In genomic region chr10:43859016-43859525, GRCh38 we compare ENCODE assay signal across 20 cellular contexts.
DNase-seq lines count a peak whose midpoint lies in the region; ATAC-seq, FAIRE-seq and TF ChIP-seq lines count a peak whose summit lies in the region.
"Had no signal": no experiment of that assay in that cellular context is flagged by ENCODE, and none has a peak within 500 bp of the region (broad histone marks: within the 10 kb centered on the region; RNA-seq: fewer than 3 reads in every experiment).

No MANE protein-coding gene starts in this region.

- peak overlapping the region; percentile 8 for H4K8ac ChIP-seq in mesenchymal stem cell (ENCODE audit: low read length)

- no peaks in the 10 kb centered on the region for H3K4me1 Mint-ChIP-seq in activated CD8-positive, alpha-beta memory T cell treated with anti-CD3 and anti-CD28 coated beads, Interleukin-2, amount 10 ng/mL, durations not matched to agents 7 days and 5 days
- no peaks in the 10 kb centered on the region for H3K4me1 Mint-ChIP-seq in neural progenitor cell
- H3K4me1 Mint-ChIP-seq: CD14-positive monocyte, GM23338 had no signal

- no peaks in the 10 kb centered on the region for H3K9me3 Mint-ChIP-seq in activated CD8-positive, alpha-beta memory T cell treated with anti-CD3 and anti-CD28 coated beads, Interleukin-2, amount 10 ng/mL, durations not matched to agents 7 days and 5 days (ENCODE audit: low read depth)
- no peaks in the 10 kb centered on the region for H3K9me3 Mint-ChIP-seq in neural progenitor cell
- H3K9me3 Mint-ChIP-seq: CD4-positive, alpha-beta memory T cell; GM23338; HFFc6 had no signal

- no peak overlapping the region for H3K27ac Mint-ChIP-seq in activated CD8-positive, alpha-beta memory T cell treated with anti-CD3 and anti-CD28 coated beads, Interleukin-2, amount 10 ng/mL, durations not matched to agents 7 days and 5 days
- H3K27ac Mint-ChIP-seq in neural progenitor cell: no peak overlapping the region
- H3K27ac Mint-ChIP-seq: CD14-positive monocyte; CD4-positive, alpha-beta memory T cell; GM23338; HFFc6 had no signal

- peak overlapping the region; percentile 14 for H4K91ac ChIP-seq in mesenchymal stem cell (ENCODE audit: low read length)

- DNase-seq in activated CD8-positive, alpha-beta memory T cell treated with anti-CD3 and anti-CD28 coated beads, Interleukin-2, amount 10 ng/mL, durations not matched to agents 7 days and 5 days: peak; percentile 19
- DNase-seq in activated CD8-positive, alpha-beta memory T cell treated with anti-CD3 and anti-CD28 coated beads, Interleukin-2, amount 50 U/mL, for 4 hours: no peak
- DNase-seq in A549 (ENCODE audit: low read depth in 1 of 2, low spot score in 1 of 2): no peak
- DNase-seq in dermis blood vessel endothelial cell: peak; percentile 58
- DNase-seq in mesenchymal stem cell: no peak
- DNase-seq in stimulated activated CD4-positive, alpha-beta T cell treated with anti-CD3 and anti-CD28 coated beads, Interleukin-4, amount 100 ng/mL, for 24 hours: no peak
- no peak for DNase-seq in stimulated activated naive CD4-positive, alpha-beta T cell (lab: John Stamatoyannopoulos, UW)
- no peak for DNase-seq in neural progenitor cell (ENCODE audit: low spot score)
- DNase-seq: CD4-positive, alpha-beta memory T cell; DMS153; DMS79 treated with DMSO at 0.1 percent for 48 hours; GF-D8; H7; HFFc6 had no signal

- no peak overlapping the region for H3K4me2 ChIP-seq in A549
- no peak overlapping the region for H3K4me2 ChIP-seq in mesenchymal stem cell (ENCODE audit: low read length, poor library complexity, severe bottlenecking)
- H3K4me2 ChIP-seq in neural progenitor cell: no peak overlapping the region
- H3K4me2 ChIP-seq: BLaER1, GM23338 had no signal

- TF ChIP-seq POLR2A in A549 (IDR thresholded peaks at IDR 0.05; ENCODE audit: low read length): no peak

- H3K36me3 ChIP-seq in mesenchymal stem cell (ENCODE audit: control insufficient read depth in 1 of 2, insufficient read depth in 2 of 2, low read depth in 1 of 2, low read length in 2 of 2): no peaks in the 10 kb centered on the region
- no peaks in the 10 kb centered on the region for H3K36me3 ChIP-seq in neural progenitor cell
- H3K36me3 ChIP-seq: BLaER1 had no signal

- peaks cover 0 to 5% of the 10 kb centered on the region in 2 experiments for H3K27me3 ChIP-seq in mesenchymal stem cell (ENCODE audit: control insufficient read depth in 1 of 2, insufficient read depth in 1 of 2, low read length in 2 of 2)
- H3K27me3 ChIP-seq in neural progenitor cell: no peaks in the 10 kb centered on the region
- H3K27me3 ChIP-seq: BLaER1 had no signal

- no peak overlapping the region for H3K9ac ChIP-seq in mesenchymal stem cell (ENCODE audit: low read length)
- H3K9ac ChIP-seq in neural progenitor cell: no peak overlapping the region
- H3K9ac ChIP-seq: BLaER1 had no signal

- H3K4me1 ChIP-seq in A549 (peaks cover 11% of the 10 kb centered on the region), mesenchymal stem cell (ENCODE audit: control insufficient read depth, insufficient read depth, low read depth, low read length) (peaks cover 24% of the 10 kb centered on the region), neural progenitor cell (no peaks in the 10 kb centered on the region)

- no peak for ATAC-seq in activated CD8-positive, alpha-beta memory T cell treated with anti-CD3 and anti-CD28 coated beads, Interleukin-2, amount 10 ng/mL, durations not matched to agents 7 days and 5 days
- ATAC-seq in A549: no peak
- ATAC-seq: GM23338, HCT116 had no signal

- H3F3A ChIP-seq in neural progenitor cell (ENCODE audit: low read depth): no peaks in the 10 kb centered on the region

- 31% methylated on average over 6 of the region's 6 CpGs for WGBS in A549 (ENCODE audit: missing lambda C conversion rate)
- WGBS in mesenchymal stem cell: 98% methylated on average over 6 of the region's 6 CpGs

- H3K27me3 Mint-ChIP-seq in activated CD8-positive, alpha-beta memory T cell treated with anti-CD3 and anti-CD28 coated beads, Interleukin-2, amount 10 ng/mL, durations not matched to agents 7 days and 5 days: peaks cover 2% of the 10 kb centered on the region
- H3K27me3 Mint-ChIP-seq in neural progenitor cell (ENCODE audit: insufficient read depth, low read depth): peaks cover 3% of the 10 kb centered on the region
- H3K27me3 Mint-ChIP-seq: CD4-positive, alpha-beta memory T cell had no signal

- no peak overlapping the region for H3K14ac ChIP-seq in mesenchymal stem cell (ENCODE audit: low read length in 2 of 2)

- peak overlapping the region; percentile 55 for H2BK15ac ChIP-seq in mesenchymal stem cell (ENCODE audit: low read depth, poor library complexity, severe bottlenecking)

- POLR2A ChIA-PET in A549 (lab: Yijun Ruan, JAX): no interaction called here

- H3K27ac ChIP-seq in A549 (no peak overlapping the region), mesenchymal stem cell (ENCODE audit: low read length, poor library complexity, severe bottlenecking) (no peak overlapping the region), neural progenitor cell (no peak overlapping the region)
- H3K27ac ChIP-seq: 22Rv1, BLaER1, HL-60 had no signal

- CTCF ChIA-PET in activated CD8-positive, alpha-beta memory T cell treated with anti-CD3 and anti-CD28 coated beads, Interleukin-2, amount 10 ng/mL, durations not matched to agents 7 days and 5 days (lab: Charles Lee): interaction anchor here (1.2 kb wide), 1 partner anchor 10 kb away, joined by 3 read pairs; no protein-coding TSS in a partner anchor
- CTCF ChIA-PET in A549 (lab: Yijun Ruan, JAX): no interaction called here

- no peak for FAIRE-seq in A549 (lab: Jason Lieb, UNC)

- H2AFZ ChIP-seq in mesenchymal stem cell (ENCODE audit: low read depth, low read length) (no peak overlapping the region), neural progenitor cell (replicated peaks) (no peak overlapping the region)
- H2AFZ ChIP-seq: GM23338 had no signal

- H2BK120ac ChIP-seq in mesenchymal stem cell (ENCODE audit: low read depth, low read length): no peak overlapping the region

- H3K36me3 Mint-ChIP-seq in activated CD8-positive, alpha-beta memory T cell treated with anti-CD3 and anti-CD28 coated beads, Interleukin-2, amount 10 ng/mL, durations not matched to agents 7 days and 5 days: no peaks in the 10 kb centered on the region
- no peaks in the 10 kb centered on the region for H3K36me3 Mint-ChIP-seq in neural progenitor cell
- H3K36me3 Mint-ChIP-seq: CD14-positive monocyte; CD4-positive, alpha-beta memory T cell had no signal

- no peak overlapping the region for H3K23ac ChIP-seq in mesenchymal stem cell (ENCODE audit: low read length in 2 of 2)

- TF ChIP-seq EP300 in A549 (IDR thresholded peaks at IDR 0.05): no peak

- H3K4me3 ChIP-seq in A549 (no peak overlapping the region), mesenchymal stem cell (ENCODE audit: insufficient read depth in 1 of 2, low read depth in 1 of 2, low read length in 2 of 2) (no peak overlapping the region), neural progenitor cell (no peak overlapping the region)
- H3K4me3 ChIP-seq: BLaER1, GM23338 had no signal

- H3K9me3 ChIP-seq in A549: no peaks in the 10 kb centered on the region; the same call in 2 of the 3 replicates
- H3K9me3 ChIP-seq in mesenchymal stem cell (ENCODE audit: control insufficient read depth, low read length): no peaks in the 10 kb centered on the region
- no peaks in the 10 kb centered on the region for H3K9me3 ChIP-seq in neural progenitor cell (ENCODE audit: low read depth)
- H3K9me3 ChIP-seq: BLaER1 had no signal

- no peaks in the 10 kb centered on the region for H3K79me1 ChIP-seq in mesenchymal stem cell (replicated peaks; ENCODE audit: low read length, poor library complexity, severe bottlenecking)

- H2BK5ac ChIP-seq in mesenchymal stem cell (ENCODE audit: low read depth, low read length, poor library complexity, severe bottlenecking): no peak overlapping the region

- H3K18ac ChIP-seq in mesenchymal stem cell (ENCODE audit: low read depth in 1 of 2, low read length in 2 of 2): peak overlapping the region; percentile 80 to 82

- no peak overlapping the region for H3K4me3 Mint-ChIP-seq in activated CD8-positive, alpha-beta memory T cell treated with anti-CD3 and anti-CD28 coated beads, Interleukin-2, amount 10 ng/mL, durations not matched to agents 7 days and 5 days
- H3K4me3 Mint-ChIP-seq in neural progenitor cell: no peak overlapping the region
- H3K4me3 Mint-ChIP-seq: CD14-positive monocyte; CD4-positive, alpha-beta memory T cell; GM23338; HFFc6 had no signal

- H2AK5ac ChIP-seq in mesenchymal stem cell (ENCODE audit: low read length, severe bottlenecking): peak overlapping the region; percentile 10

- TF ChIP-seq CTCF in A549 (IDR thresholded peaks at IDR 0.05): no peak
- no peak for TF ChIP-seq CTCF in neural progenitor cell (IDR thresholded peaks at IDR 0.05)

- no peak for TF ChIP-seq RAD21 in A549 (conservative IDR thresholded peaks at IDR 0.05 in 1 of 2, IDR thresholded peaks at IDR 0.05 in 1 of 2)

- peak overlapping the region; percentile 75 to 96 for H2BK12ac ChIP-seq in mesenchymal stem cell (ENCODE audit: low read length in 2 of 2)

- peak overlapping the region; percentile 15 to 69 for H3K4ac ChIP-seq in mesenchymal stem cell (ENCODE audit: low read depth in 1 of 2, low read length in 2 of 2)

- no peaks in the 10 kb centered on the region for H3K79me2 ChIP-seq in neural progenitor cell (ENCODE audit: low read depth)

- H4K20me1 ChIP-seq in neural progenitor cell (ENCODE audit: low read depth): no peaks in the 10 kb centered on the region
- H4K20me1 ChIP-seq: BLaER1 had no signal

TF ChIP-seq in A549, 52 proteins besides CTCF, POLR2A, EP300 and RAD21:
- TF ChIP-seq MAFK (IDR thresholded peaks at IDR 0.05; ENCODE audit: partially characterized antibody) (peak; percentile 87), ZFP36 (IDR thresholded peaks at IDR 0.05; ENCODE audit: borderline replicate concordance, partially characterized antibody) (no peak)

Comparison
In these comparisons a context has a peak if more than half of its experiments do, and no peak if none do; other contexts are left out.
1. DNase-seq: peak in activated CD8-positive, alpha-beta memory T cell treated with anti-CD3 and anti-CD28 coated beads, Interleukin-2, amount 10 ng/mL, durations not matched to agents 7 days and 5 days (single experiment) and dermis blood vessel endothelial cell (single experiment); none in activated CD8-positive, alpha-beta memory T cell treated with anti-CD3 and anti-CD28 coated beads, Interleukin-2, amount 50 U/mL, for 4 hours (single experiment), A549 (0 of 2), mesenchymal stem cell (single experiment), stimulated activated CD4-positive, alpha-beta T cell treated with anti-CD3 and anti-CD28 coated beads, Interleukin-4, amount 100 ng/mL, for 24 hours (single experiment), stimulated activated naive CD4-positive, alpha-beta T cell (0 of 6) and neural progenitor cell (single experiment).